ENCODE assay signal across 35 cellular contexts in genomic region chr2:145725876-145726275, GRCh38.
"Had no signal": no experiment of that assay in that cellular context is flagged by ENCODE, and none has a peak within 500 bp of the region (broad histone marks: within the 10 kb centered on the region; RNA-seq: fewer than 3 reads in every experiment).

No MANE protein-coding gene starts in this region.

- H3K27me3 ChIP-seq: SJCRH30 had no signal

- H3K36me3 ChIP-seq: SJCRH30 had no signal

- H3K4me3 ChIP-seq: PC-9, SJCRH30, SK-N-MC had no signal

- H2AFZ ChIP-seq: PC-9 had no signal

- H3K27ac ChIP-seq: PC-9, RWPE1, SJCRH30, SK-N-MC, VCaP had no signal

- H3K4me2 ChIP-seq: PC-9 had no signal

- FAIRE-seq: bronchial epithelial cell, RCC 7860 had no signal

- DNase-seq: activated B cell treated with CpG ODN at 0.5 μM for 24 hours; activated CD4-positive, alpha-beta memory T cell treated with anti-CD3 and anti-CD28 coated beads for 36 hours; activated CD4-positive, alpha-beta T cell treated with anti-CD3 and anti-CD28 coated beads for 4 hours; activated CD4-positive, alpha-beta T cell treated with anti-CD3 and anti-CD28 coated beads, Interleukin-2, amount 50 U/mL, for 1 hour; activated CD4-positive, CD25-positive, alpha-beta regulatory T cell treated with anti-CD3 and anti-CD28 coated beads, Interleukin-2, amount 50 U/mL, for 72 hours; activated CD8-positive, alpha-beta memory T cell treated with anti-CD3 and anti-CD28 coated beads, Interleukin-2, amount 50 U/mL, for 4 hours; activated effector memory CD4-positive, alpha-beta T cell treated with Interleukin-2 at 50 U/mL for 16 hours; activated naive CD4-positive, alpha-beta T cell treated with anti-CD3 and anti-CD28 coated beads, Interleukin-2, amount 10 ng/mL, durations not matched to agents 7 days and 5 days; activated naive CD8-positive, alpha-beta T cell treated with anti-CD3 and anti-CD28 coated beads, Interleukin-2, amount 50 U/mL, for 24 hours; activated T-cell treated with anti-CD3 and anti-CD28 coated beads for 4 hours; activated T-cell treated with anti-CD3 and anti-CD28 coated beads, Interleukin-2, amount 50 U/mL, for 4 hours; cerebellar nuclear complex; MV-4-11; NCI-H1092 treated with DMSO at 0.1 percent for 48 hours; NCI-H1417; NCI-H146; NCI-H187; NCI-H2029 treated with DMSO at 0.1 percent for 48 hours; NCI-H2107; NCI-H2171; NCI-H510A; NCI-H526; NCI-H748 treated with DMSO at 0.1 percent for 48 hours; NK-92 treated with Interleukin-12 subunit alpha and Interleukin-12 subunit beta, amount 100 ng/mL, for 24 hours; PC-9; SJCRH30; T-cell; T-helper 17 cell; T-helper 9 cell had no signal

- H3K4me1 ChIP-seq: SJCRH30 had no signal

- ATAC-seq: activated naive CD8-positive, alpha-beta T cell treated with anti-CD3 and anti-CD28 coated beads, Interleukin-2, amount 50 U/mL, for 24 hours; activated T-cell treated with anti-CD3 and anti-CD28 coated beads, Interleukin-2, amount 50 U/mL, for 4 hours; Right ventricle myocardium inferior; T-cell; T-helper 17 cell had no signal
